In the genomic region with DNA sequence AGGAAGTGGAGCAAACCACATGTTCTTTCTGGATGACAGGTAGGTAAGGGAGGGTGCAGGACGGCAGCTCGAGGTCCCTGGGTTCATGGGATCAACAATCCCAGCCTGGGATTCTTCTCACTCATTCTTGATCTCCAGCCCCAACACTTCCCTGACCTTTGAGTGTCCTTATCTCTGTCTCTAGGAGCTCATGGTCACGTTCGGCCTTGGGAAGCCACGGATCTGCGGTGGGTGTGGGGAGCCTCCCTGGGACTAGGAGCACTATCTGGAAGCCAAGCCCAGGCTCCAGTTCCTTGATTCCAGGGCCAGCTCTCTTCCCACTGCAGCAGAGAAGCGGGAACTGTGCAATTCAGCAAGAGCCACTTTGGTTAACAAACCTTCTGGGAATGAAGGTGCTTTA, we compare ENCODE assay signal across 23 cellular contexts. TPM values are rescaled to one million over a fixed set of nuclear protein-coding genes. Genes with fewer than 3 reads are reported as not detected.
A peak's percentile ranks its signal among the peaks of the same experiment; 100 is the strongest.
DNase-seq lines count a peak whose midpoint lies in the region; ATAC-seq, FAIRE-seq and TF ChIP-seq lines count a peak whose summit lies in the region.
"Had no signal": no experiment of that assay in that cellular context is flagged by ENCODE, and none has a peak within 500 bp of the region (broad histone marks: within the 10 kb centered on the region; RNA-seq: fewer than 3 reads in every experiment).

No MANE protein-coding gene starts in this region.

- H2AFZ ChIP-seq in GM12878 (ENCODE audit: control insufficient read depth, low read depth, low read length), result no peak overlapping the region
- H2AFZ ChIP-seq: GM23248 had no signal

- TF ChIP-seq POLR2A in GM12878 (IDR thresholded peaks at IDR 0.05; ENCODE audit: low read depth, low read length) (no peak), testis (IDR thresholded peaks at IDR 0.05) (no peak)

- no peak overlapping the region for H3K4me2 ChIP-seq in GM12878 (ENCODE audit: control insufficient read depth, insufficient read depth)

- H3K4me3 ChIP-seq in GM12878, result no peak overlapping the region
- no peak overlapping the region for H3K4me3 ChIP-seq in testis
- H3K4me3 ChIP-seq: GM23248 had no signal

- H3K79me2 ChIP-seq in GM12878 (ENCODE audit: control insufficient read depth, insufficient read depth, low read length), result no peaks in the 10 kb centered on the region

- 66% methylated on average over 7 of the region's 7 CpGs for WGBS in GM12878 (ENCODE audit: insufficient coverage, insufficient replicate concordance, low lambda C conversion rate, missing lambda C conversion rate)
- WGBS in testis, 2 donors, result 35 to 43% methylated on average over 5 to 7 of the region's 7 CpGs

- no peak overlapping the region for H3K9ac ChIP-seq in GM12878 (ENCODE audit: control insufficient read depth, insufficient read depth, low read length)
- H3K9ac ChIP-seq: GM23248 had no signal

- H3K27ac ChIP-seq in GM12878 (ENCODE audit: control insufficient read depth, insufficient read depth), result no peak overlapping the region
- H3K27ac ChIP-seq in testis, result no peak overlapping the region
- H3K27ac ChIP-seq: GM23248 had no signal

- H3K4me1 ChIP-seq in GM12878 (ENCODE audit: control insufficient read depth, insufficient read depth, low read length) (peaks cover 22% of the 10 kb centered on the region), testis (peaks cover 29% of the 10 kb centered on the region)

- SMC1A ChIA-PET in GM12878 (lab: Charles Lee; ENCODE audit: uncharacterized antibody, unreplicated experiment), result interaction anchor here (1.2 to 6.1 kb wide), 3 partner anchors 12 to 56 kb away, joined by 3 to 41 read pairs (median 3); no protein-coding TSS in a partner anchor

- intact Hi-C loops in GM12878 (cut with micrococcal nuclease; ENCODE audit: unreplicated experiment), result loop anchor here (10.0 kb wide), 1 partner anchor 184 kb away; no protein-coding TSS in a partner anchor
- intact Hi-C loops in left colon (cut with DNase I, micrococcal nuclease), result no loop called here
- intact Hi-C loops in testis (cut with DNase I; ENCODE audit: low total_unique reads), result loop anchor here (10.0 kb wide), 1 partner anchor 46 kb away; no protein-coding TSS in a partner anchor
- intact Hi-C loops in Right ventricle myocardium superior (cut with DNase I), result no loop called here

- no peak for ATAC-seq in GM12878
- ATAC-seq in left colon, result peak; percentile 69
- no peak for ATAC-seq in GM21529 (IDR thresholded peaks at IDR 0.05; ENCODE audit: unreplicated experiment)
- no peak for ATAC-seq in Right ventricle myocardium superior (ENCODE audit: poor library complexity)

- RAD21 ChIA-PET in GM12878 (lab: Charles Lee; ENCODE audit: unreplicated experiment), result interaction anchor here (2.4 kb wide), 1 partner anchor 49 kb away, joined by 6 read pairs; no protein-coding TSS in a partner anchor

- CTCF ChIA-PET in GM12878 (lab: Yijun Ruan, JAX), result interaction anchor here (1.3 to 15.8 kb wide), 3 partner anchors 26 to 50 kb away, joined by 4 to 313 read pairs (median 7); no protein-coding TSS in a partner anchor

- no peaks in the 10 kb centered on the region; the same call in 2 of the 3 replicates for H3K9me3 ChIP-seq in GM12878 (replicated peaks; ENCODE audit: control insufficient read depth, insufficient read depth, low read length)
- no peaks in the 10 kb centered on the region for H3K9me3 ChIP-seq in testis

- in situ Hi-C loops in GM12878 (cut with MboI), result no loop called here

- no peak for FAIRE-seq in GM12878 (lab: Jason Lieb, UNC)
- FAIRE-seq: GM12892, H1 had no signal

- H3K36me3 ChIP-seq in GM12878 (ENCODE audit: control insufficient read depth in 2 of 2, insufficient read depth in 2 of 2, low read length in 1 of 2), result no peaks in the 10 kb centered on the region
- no peaks in the 10 kb centered on the region for H3K36me3 ChIP-seq in testis (ENCODE audit: low read depth, missing control alignments)

- H3K27me3 ChIP-seq in GM12878 (replicated peaks in 1 of 2; ENCODE audit: control insufficient read depth in 2 of 2, insufficient read depth in 2 of 2, low read length in 1 of 2) (no peaks in the 10 kb centered on the region), testis (no peaks in the 10 kb centered on the region)

- TF ChIP-seq CTCF in GM12878 (IDR thresholded peaks at IDR 0.05 in 2 of 3, conservative IDR thresholded peaks at IDR 0.05 in 1 of 3; ENCODE audit: control insufficient read depth in 2 of 3, extremely low read depth in 1 of 3, insufficient read depth in 1 of 3, low read depth in 3 of 3, low read length in 3 of 3), result no peak
- no peak for TF ChIP-seq CTCF in testis (IDR thresholded peaks at IDR 0.05)

- no peak for TF ChIP-seq RAD21 in GM12878 (IDR thresholded peaks at IDR 0.05; ENCODE audit: insufficient read depth, low read depth, low read length)

- BruUV-seq in GM12878 (replicated peaks; lab: Mats Ljungman, UMichigan), result no TSS peak

- no peak for TF ChIP-seq EP300 in GM12878 (IDR thresholded peaks at IDR 0.05; ENCODE audit: borderline replicate concordance in 1 of 2, control insufficient read depth in 1 of 2, low read depth in 2 of 2, low read length in 2 of 2)

- H4K20me1 ChIP-seq in GM12878 (ENCODE audit: control insufficient read depth, insufficient read depth), result no peaks in the 10 kb centered on the region

- POLR2A ChIA-PET in GM12878 (lab: Charles Lee), result no interaction called here

- DNase-seq in GM12878 (ENCODE audit: low read depth, low spot score) (no peak), left colon (no peak), testis (peak; percentile 78), mesenteric fat pad (ENCODE audit: low spot score) (no peak), Right ventricle myocardium superior (no peak)
- DNase-seq: C1 segment of cervical spinal cord; Calu3; CD4-positive, alpha-beta memory T cell; COR-L47; DMS53; DMS79 treated with DMSO at 0.1 percent for 48 hours; GF-D8; GM23248; H7; HCEC 1CT had no signal

TF ChIP-seq in GM12878, 131 proteins besides CTCF, POLR2A, EP300 and RAD21:
- TF ChIP-seq CHD4 (IDR thresholded peaks at IDR 0.05) (no peak), RFX5 (IDR thresholded peaks at IDR 0.05; ENCODE audit: low read depth, low read length) (no peak), RUNX3 (IDR thresholded peaks at IDR 0.05; ENCODE audit: low read length) (peak; percentile 40; the same call in 1 of the 2 replicates)
- TF ChIP-seq, protein P1, sequence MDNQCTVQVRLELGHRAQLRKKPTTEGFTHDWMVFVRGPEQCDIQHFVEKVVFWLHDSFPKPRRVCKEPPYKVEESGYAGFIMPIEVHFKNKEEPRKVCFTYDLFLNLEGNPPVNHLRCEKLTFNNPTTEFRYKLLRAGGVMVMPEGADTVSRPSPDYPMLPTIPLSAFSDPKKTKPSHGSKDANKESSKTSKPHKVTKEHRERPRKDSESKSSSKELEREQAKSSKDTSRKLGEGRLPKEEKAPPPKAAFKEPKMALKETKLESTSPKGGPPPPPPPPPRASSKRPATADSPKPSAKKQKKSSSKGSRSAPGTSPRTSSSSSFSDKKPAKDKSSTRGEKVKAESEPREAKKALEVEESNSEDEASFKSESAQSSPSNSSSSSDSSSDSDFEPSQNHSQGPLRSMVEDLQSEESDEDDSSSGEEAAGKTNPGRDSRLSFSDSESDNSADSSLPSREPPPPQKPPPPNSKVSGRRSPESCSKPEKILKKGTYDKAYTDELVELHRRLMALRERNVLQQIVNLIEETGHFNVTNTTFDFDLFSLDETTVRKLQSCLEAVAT (IDR thresholded peaks at IDR 0.05), result no peak
TF ChIP-seq in GM12878: peak in this region for 1.

RNA-seq across cellular contexts. Expression of a gene that starts 27.5 kb away (rescaled TPM):
- 0.48 and 0.86 TPM in 2 replicates for total RNA-seq in GM12878 (2013; cell fraction: nucleolus; rRNA removed)
- total RNA-seq in GM12878 (2014; rRNA removed), result 0.05 and 0.06 TPM in 2 replicates
- 0.04 and 0.09 TPM in 2 replicates for total RNA-seq in GM12878 (2014; rRNA removed; fragmentation: Illumina TruSeq; extraction: Trizol)
- total RNA-seq in GM12878 (2021), result 0.08 and 0.13 TPM in 2 replicates
- 0.08 TPM for polyA plus RNA-seq in GM12878 (2011; ENCODE audit: low read depth)
- polyA plus RNA-seq in GM12878 (2011; rRNA removed), result 0.36 and 0.68 TPM in 2 replicates
- 0.35 and 0.40 TPM in 2 replicates for polyA plus RNA-seq in GM12878 (2011; cell fraction: cytosol; rRNA removed)
- 0.23 and 0.40 TPM in 2 replicates for polyA plus RNA-seq in GM12878 (2011; cell fraction: nucleus; rRNA removed)
- 0.12 and 0.13 TPM in 2 replicates for polyA plus RNA-seq in GM12878 (2012)
- 0.09 and 0.16 TPM in 2 replicates for polyA plus RNA-seq in GM12878 (2014; fragmentation: Illumina TruSeq; extraction: Trizol)
- polyA plus RNA-seq in GM12878 (2014; fragmentation: Nextera tagmentation; extraction: Ambion mirVana), result under 1 TPM in 1 of 2 experiments, not detected in 1; 0.02 TPM
- 0.03 and 0.04 TPM in 2 replicates for polyA plus RNA-seq in GM12878 (2014; rRNA removed)
- polyA plus RNA-seq in GM12878 (2016; fragmentation: Nextera tagmentation; extraction: Ambion mirVana), result under 1 TPM in 1 of 2 experiments, not detected in 1; 0.04 TPM
- 0.21 and 0.29 TPM in 2 replicates for polyA minus RNA-seq in GM12878 (2011; rRNA and poly(A)+ RNA removed)
- polyA minus RNA-seq in GM12878 (2011; cell fraction: cytosol; rRNA and poly(A)+ RNA removed), result not detected in 2 replicates
- 0.10 and 0.12 TPM in 2 replicates for polyA minus RNA-seq in GM12878 (2011; cell fraction: nucleus; rRNA and poly(A)+ RNA removed)
- total RNA-seq in left colon, result 10 to 100 TPM; 11.4 to 14.4 TPM
- total RNA-seq in testis, result under 1 TPM; 0.68 to 0.87 TPM
- 0.96 TPM for polyA plus RNA-seq in testis (ENCODE audit: insufficient read depth, low read depth, low replicate concordance)
- not detected for total RNA-seq in mesenteric fat pad
- not detected for total RNA-seq in Right ventricle myocardium superior
- total RNA-seq: A172; A673; CD4-positive, alpha-beta memory T cell; Daoy; G401; GM23248; H1; H7 had no signal
- polyA plus RNA-seq: BJ; CD4-positive, alpha-beta memory T cell; GM23248; H1 had no signal

RNA-seq across cellular contexts. Expression of a gene that starts 39.4 kb away (rescaled TPM):
- 0.20 TPM in 1 of 2 replicates, not detected in the other for total RNA-seq in GM12878 (2013; cell fraction: nucleolus; rRNA removed)
- total RNA-seq in GM12878 (2014; rRNA removed) (not detected in 2 replicates), GM12878 (2014; rRNA removed; fragmentation: Illumina TruSeq; extraction: Trizol) (not detected in 2 replicates), GM12878 (2021) (not detected in 2 replicates), left colon (under 1 TPM; 0.43 to 0.53 TPM), testis (1 to 10 TPM; 2.4 to 3.5 TPM), mesenteric fat pad (0.32 TPM), Right ventricle myocardium superior (not detected)
- not detected for polyA plus RNA-seq in GM12878 (2011; ENCODE audit: low read depth)
- polyA plus RNA-seq in GM12878 (2011; rRNA removed) (not detected in 2 replicates), GM12878 (2014; fragmentation: Illumina TruSeq; extraction: Trizol) (0.04 TPM in 1 of 2 replicates, not detected in the other), GM12878 (2014; fragmentation: Nextera tagmentation; extraction: Ambion mirVana) (not detected), GM12878 (2014; rRNA removed) (not detected in 2 replicates), GM12878 (2016; fragmentation: Nextera tagmentation; extraction: Ambion mirVana) (not detected), testis (ENCODE audit: insufficient read depth, low read depth, low replicate concordance) (2.1 TPM)
- not detected in 2 replicates for polyA plus RNA-seq in GM12878 (2011; cell fraction: cytosol; rRNA removed)
- 0.07 TPM in 1 of 2 replicates, not detected in the other for polyA plus RNA-seq in GM12878 (2011; cell fraction: nucleus; rRNA removed)
- polyA plus RNA-seq in GM12878 (2012), result not detected in 2 replicates
- polyA minus RNA-seq in GM12878 (2011; rRNA and poly(A)+ RNA removed), result 0.22 TPM in 1 of 2 replicates, not detected in the other
- not detected in 2 replicates for polyA minus RNA-seq in GM12878 (2011; cell fraction: cytosol; rRNA and poly(A)+ RNA removed)
- not detected in 2 replicates for polyA minus RNA-seq in GM12878 (2011; cell fraction: nucleus; rRNA and poly(A)+ RNA removed)
- total RNA-seq: A172, Daoy, G401, GM23248, H1, H7 had no signal
- polyA plus RNA-seq: BJ; CD4-positive, alpha-beta memory T cell; GM23248; H1 had no signal

Comparison
In these comparisons a context has a peak if more than half of its experiments do, and no peak if none do; other contexts are left out.
1. RNA of a gene that starts 27.5 kb away (total RNA-seq): 11.4 to 14.4 TPM in left colon; 0.68 to 0.87 TPM in testis, 0.04 to 0.86 TPM in GM12878, not detected in mesenteric fat pad (single experiment) and not detected in Right ventricle myocardium superior (single experiment); every median in the first group is over 4 times any median in the second.
2. intact Hi-C loops: an anchor here in GM12878 (10.0 kb wide) and testis (10.0 kb wide); none called in left colon and Right ventricle myocardium superior.